In genomic region chr15:79923068-79923514, GRCh38 we compare ENCODE assay signal across 8 cellular contexts. TPM values are rescaled to one million over a fixed set of nuclear protein-coding genes. Genes with fewer than 3 reads are reported as not detected.
DNase-seq lines count a peak whose midpoint lies in the region; ATAC-seq and TF ChIP-seq lines count a peak whose summit lies in the region.

No MANE protein-coding gene starts in this region.

- CTCF ChIA-PET in CD4-positive, alpha-beta T cell (lab: Charles Lee), result interaction anchor here (1.0 to 3.4 kb wide), 3 partner anchors 25 to 70 kb away, joined by 3 to 20 read pairs (median 3); partner anchors contain the start of gene MTHFS

- H3K36me3 ChIP-seq in SJCRH30 (peaks cover 8% of the 10 kb centered on the region; the same call in 1 of the 2 replicates), ovary (no peaks in the 10 kb centered on the region), transverse colon (peaks cover 0 to 30% (median 12%) of the 10 kb centered on the region in 4 donors)

- TF ChIP-seq EP300 in ovary (IDR thresholded peaks at IDR 0.05), result no peak
- no peak for TF ChIP-seq EP300 in transverse colon (IDR thresholded peaks at IDR 0.05; ENCODE audit: low read depth)

- peaks cover 16% of the 10 kb centered on the region for H3K9me3 Mint-ChIP-seq in CD4-positive, alpha-beta T cell
- peaks cover 24% of the 10 kb centered on the region for H3K9me3 Mint-ChIP-seq in glutamatergic neuron (ENCODE audit: unreplicated experiment)

- 0 to 1% (median 1%) methylated on average over 27 to 51 of the region's 51 CpGs for WGBS in ovary, 3 donors
- 1% methylated on average over 45 of the region's 51 CpGs; no CpG with 5 or more reads in 1 of the 2 donors for WGBS in transverse colon (ENCODE audit: low coverage in 1 of 2), 2 donors

- no peaks in the 10 kb centered on the region for H3K27me3 Mint-ChIP-seq in CD4-positive, alpha-beta T cell
- H3K27me3 Mint-ChIP-seq in glutamatergic neuron (ENCODE audit: unreplicated experiment), result peaks cover 8% of the 10 kb centered on the region

- H3K27ac ChIP-seq in CD4-positive, alpha-beta T cell (ENCODE audit: low read depth, low read length), result peak overlapping the region; percentile 97
- H3K27ac ChIP-seq in SJCRH30, result peak overlapping the region; percentile 55
- peak overlapping the region; percentile 96 for H3K27ac ChIP-seq in ovary
- H3K27ac ChIP-seq in transverse colon, result peak overlapping the region; percentile 95 to 99 (median 97)

- intact Hi-C loops in CD4-positive, alpha-beta T cell (cut with DNase I, micrococcal nuclease), result loop anchor here (1.0 kb wide), 4 partner anchors 26 to 70 kb away; partner anchors contain the start of genes BCL2A1 (in 1 of the 2) and MTHFS (in 1 of the 2)
- intact Hi-C loops in ovary (cut with DNase I) (no loop called here), transverse colon (cut with DNase I; ENCODE audit: low total_unique reads) (no loop called here)

- in situ Hi-C loops in transverse colon (cut with MboI; ENCODE audit: low pct_ligation_motif_present in 1 of 4, low pct_unique_long_range_greater_than_20kb in 1 of 4, low sequenced_read_pairs in 3 of 4), result no loop called here

- H3K4me3 ChIP-seq in SJCRH30, result peak overlapping the region; percentile 87
- H3K4me3 ChIP-seq in ovary, result peak overlapping the region; percentile 61
- H3K4me3 ChIP-seq in transverse colon, result peak overlapping the region; percentile 75 to 86 (median 84)

- peaks cover 27% of the 10 kb centered on the region for H3K4me1 Mint-ChIP-seq in CD4-positive, alpha-beta T cell (ENCODE audit: low read depth)
- no peaks in the 10 kb centered on the region for H3K4me1 Mint-ChIP-seq in glutamatergic neuron (ENCODE audit: low read depth, unreplicated experiment)

- peak overlapping the region; percentile 96 for H3K4me3 Mint-ChIP-seq in CD4-positive, alpha-beta T cell
- H3K4me3 Mint-ChIP-seq in glutamatergic neuron (ENCODE audit: unreplicated experiment), result peak overlapping the region; percentile 99

- peaks cover 40% of the 10 kb centered on the region for H3K9me3 ChIP-seq in CD4-positive, alpha-beta T cell (ENCODE audit: control insufficient read depth, low read length)
- H3K9me3 ChIP-seq in SJCRH30 (replicated peaks) (peaks cover 6% of the 10 kb centered on the region; the same call in 1 of the 2 replicates), ovary (peaks cover 0 to 12% of the 10 kb centered on the region in 2 donors), transverse colon (peaks cover 29 to 30% of the 10 kb centered on the region in 2 donors)

- H3K4me1 ChIP-seq in SJCRH30, result no peaks in the 10 kb centered on the region
- H3K4me1 ChIP-seq in ovary (ENCODE audit: insufficient read depth), result peaks cover 6% of the 10 kb centered on the region
- peaks cover 0 to 14% (median 7%) of the 10 kb centered on the region in 4 donors for H3K4me1 ChIP-seq in transverse colon

- H3K27ac Mint-ChIP-seq in CD4-positive, alpha-beta T cell, result peak overlapping the region; percentile 95
- H3K27ac Mint-ChIP-seq in glutamatergic neuron (ENCODE audit: unreplicated experiment), result peak overlapping the region; percentile 99

- no peak for TF ChIP-seq CTCF in CD4-positive, alpha-beta T cell (IDR thresholded peaks at IDR 0.05)
- TF ChIP-seq CTCF in glutamatergic neuron (IDR thresholded peaks at IDR 0.05; ENCODE audit: partially characterized antibody, unreplicated experiment) (no peak), ovary (IDR thresholded peaks at IDR 0.05) (no peak), transverse colon (IDR thresholded peaks at IDR 0.05) (no peak)

- peak; percentile 35 to 69 (median 58) for DNase-seq in CD4-positive, alpha-beta T cell
- DNase-seq in SJCRH30 (peak; percentile 43 to 47), glutamatergic neuron (peak; percentile 83), ovary (peak in 4 of 5 donors; percentile 47 to 69 (median 57)), transverse colon (peak; percentile 81)
- DNase-seq in activated naive CD4-positive, alpha-beta T cell treated with anti-CD3 and anti-CD28 coated beads, Interleukin-2, amount 50 U/mL, for 16 hours, result peak; percentile 75

- TF ChIP-seq POLR2A in ovary (IDR thresholded peaks at IDR 0.05) (no peak), transverse colon (IDR thresholded peaks at IDR 0.05) (no peak)

- no peaks in the 10 kb centered on the region for H3K27me3 ChIP-seq in CD4-positive, alpha-beta T cell (ENCODE audit: control insufficient read depth, insufficient read depth, low read length)
- no peaks in the 10 kb centered on the region for H3K27me3 ChIP-seq in SJCRH30
- no peaks in the 10 kb centered on the region for H3K27me3 ChIP-seq in ovary
- H3K27me3 ChIP-seq in transverse colon, result no peaks in the 10 kb centered on the region

- ATAC-seq in CD4-positive, alpha-beta T cell (ENCODE audit: poor library complexity), result peak; percentile 49
- ATAC-seq in GM19463 (IDR thresholded peaks at IDR 0.05; ENCODE audit: unreplicated experiment) (peak; percentile 28), HG03575 (IDR thresholded peaks at IDR 0.05; ENCODE audit: extremely low read depth, insufficient number of reproducible peaks, low FRiP score, unreplicated experiment) (peak; percentile 17)

- POLR2A ChIA-PET in CD4-positive, alpha-beta T cell (lab: Charles Lee), result interaction anchor here (0.7 to 3.8 kb wide), 26 partner anchors 8 to 1373 kb away, joined by 3 to 139 read pairs (median 5); partner anchors contain the start of genes BCL2A1, MTHFS, TLNRD1 and ZFAND6

- H3K36me3 Mint-ChIP-seq in CD4-positive, alpha-beta T cell (ENCODE audit: low read depth), result peaks cover 60% of the 10 kb centered on the region
- H3K36me3 Mint-ChIP-seq in glutamatergic neuron (ENCODE audit: unreplicated experiment), result peaks cover 24% of the 10 kb centered on the region

RNA-seq across cellular contexts. Expression of gene MTHFS, which starts 26.3 kb away (rescaled TPM):
- 1 to 10 TPM; 9.1 to 9.8 TPM for total RNA-seq in CD4-positive, alpha-beta T cell
- total RNA-seq in SJCRH30 (2014; rRNA removed; shearing (Covaris generic)), result 17.5 and 19.0 TPM in 2 replicates
- total RNA-seq in glutamatergic neuron (ENCODE audit: unreplicated experiment) (3.8 TPM), ovary (10 to 100 TPM in 4 of 7 donors, 1 to 10 TPM in 3; 5.6 to 25.0 (median 13.6) TPM), transverse colon (10 to 100 TPM in 3 of 4 donors, not detected in 1; 22.1 to 28.7 (median 26.9) TPM)
- polyA plus RNA-seq in ovary, result 10 to 100 TPM; 21.5 to 24.4 TPM

RNA-seq across cellular contexts. Expression of gene BCL2A1, which starts 47.9 kb away (rescaled TPM):
- total RNA-seq in CD4-positive, alpha-beta T cell, result 10 to 100 TPM; 18.7 to 20.0 TPM
- total RNA-seq in SJCRH30 (2014; rRNA removed; shearing (Covaris generic)), result not detected in 2 replicates
- total RNA-seq in glutamatergic neuron (ENCODE audit: unreplicated experiment) (not detected), ovary (1 to 10 TPM in 4 of 7 donors, under 1 TPM in 2, not detected in 1; 0.48 to 4.0 (median 1.2) TPM), transverse colon (1 to 10 TPM in 2 of 4 donors, not detected in 2; 3.0 to 4.0 TPM)
- 1 to 10 TPM in 1 of 2 donors, under 1 TPM in 1; 0.50 to 2.0 TPM for polyA plus RNA-seq in ovary

Comparison
In these comparisons a context has a peak if more than half of its experiments do, and no peak if none do; other contexts are left out.
1. Peak in every context shown above with its lines: DNase-seq, ATAC-seq, H3K4me3 ChIP-seq and H3K27ac ChIP-seq.
2. intact Hi-C loops: an anchor here in CD4-positive, alpha-beta T cell (1.0 kb wide); none called in ovary and transverse colon.